ENCODE assay signal across 8 cellular contexts in genomic region chrX:24676403-24677024, GRCh38. TPM values are rescaled to one million over a fixed set of nuclear protein-coding genes. Genes with fewer than 3 reads are reported as not detected.
A peak's percentile ranks its signal among the peaks of the same experiment; 100 is the strongest.
DNase-seq lines count a peak whose midpoint lies in the region; ATAC-seq and TF ChIP-seq lines count a peak whose summit lies in the region.

No MANE protein-coding gene starts in this region.

- no peaks in the 10 kb centered on the region for H3K9me3 Mint-ChIP-seq in type B pancreatic cell

- H3K4me3 ChIP-seq in heart right ventricle = no peak overlapping the region
- H3K4me3 ChIP-seq in PC-3 (ENCODE audit: low read length) = no peak overlapping the region
- H3K4me3 ChIP-seq in fibroblast of villous mesenchyme (ENCODE audit: low read depth, low read length) = no peak overlapping the region

- no peak for ATAC-seq in heart right ventricle
- ATAC-seq in Right ventricle myocardium inferior = no peak
- ATAC-seq in PC-3 = no peak
- no peak for ATAC-seq in GM18519 (IDR thresholded peaks at IDR 0.05; ENCODE audit: low FRiP score, unreplicated experiment)
- no peak for ATAC-seq in HG03439 (IDR thresholded peaks at IDR 0.05; ENCODE audit: unreplicated experiment)

- no peak overlapping the region for H3K27ac Mint-ChIP-seq in type B pancreatic cell

- DNase-seq in heart right ventricle = no peak
- no peak for DNase-seq in Right ventricle myocardium inferior (ENCODE audit: missing footprints)
- DNase-seq in PC-3 = peak; percentile 30
- DNase-seq in fibroblast of villous mesenchyme (ENCODE audit: low read depth) = no peak
- no peak for DNase-seq in type B pancreatic cell (ENCODE audit: extremely low spot score, unreplicated experiment)
- no peak for DNase-seq in cerebellum (ENCODE audit: low spot score)

- H3K9me3 ChIP-seq in heart right ventricle (no peaks in the 10 kb centered on the region), PC-3 (ENCODE audit: low read length) (no peaks in the 10 kb centered on the region)

- no peak overlapping the region for H3K4me2 ChIP-seq in PC-3 (ENCODE audit: low read length)

- H3K4me1 ChIP-seq in heart right ventricle = no peaks in the 10 kb centered on the region
- H3K4me1 ChIP-seq in PC-3 (ENCODE audit: insufficient read depth, low read length) = no peaks in the 10 kb centered on the region

- BruUV-seq in PC-3 (replicated peaks; lab: Mats Ljungman, UMichigan) = no TSS peak

- POLR2A ChIA-PET in PC-3 (lab: Charles Lee; ENCODE audit: unreplicated experiment) = no interaction called here

- H3K36me3 ChIP-seq in heart right ventricle (no peaks in the 10 kb centered on the region), PC-3 (ENCODE audit: low read depth, low read length) (no peaks in the 10 kb centered on the region)

- TF ChIP-seq CTCF in heart right ventricle (IDR thresholded peaks at IDR 0.05) (peak in 8 of 9 donors; percentile 25 to 62 (median 52)), PC-3 (conservative IDR thresholded peaks at IDR 0.05; ENCODE audit: low read depth, low read length) (peak; percentile 41; the same call in 1 of the 2 replicates), fibroblast of villous mesenchyme (IDR thresholded peaks at IDR 0.05; ENCODE audit: insufficient read depth, low read depth, low read length) (peak; percentile 56), type B pancreatic cell (conservative IDR thresholded peaks at IDR 0.05) (peak; percentile 85)

- H4K20me1 ChIP-seq in PC-3 (ENCODE audit: low read length) = no peaks in the 10 kb centered on the region

- H3K9ac ChIP-seq in PC-3 (ENCODE audit: low read length) = no peak overlapping the region

- CTCF ChIA-PET in PC-3 (lab: Charles Lee) = interaction anchor here (0.5 to 0.7 kb wide), 4 partner anchors 14 to 162 kb away, joined by 3 to 7 read pairs (median 4); no protein-coding TSS in a partner anchor

- H3K4me3 Mint-ChIP-seq in type B pancreatic cell = no peak overlapping the region

- intact Hi-C loops in heart right ventricle (cut with DNase I) = no loop called here
- intact Hi-C loops in Right ventricle myocardium inferior (cut with DNase I) = no loop called here
- intact Hi-C loops in PC-3 (cut with micrococcal nuclease) = no loop called here

- no peaks in the 10 kb centered on the region for H3F3A ChIP-seq in PC-3 (ENCODE audit: low read length, unreplicated experiment)

- H3K4me1 Mint-ChIP-seq in type B pancreatic cell (ENCODE audit: unreplicated experiment) = peaks cover 13% of the 10 kb centered on the region

- H3K27me3 Mint-ChIP-seq in type B pancreatic cell = no peaks in the 10 kb centered on the region

- no peaks in the 10 kb centered on the region for H3K9me2 ChIP-seq in PC-3 (replicated peaks; ENCODE audit: low read length)

- H2AFZ ChIP-seq in PC-3 (ENCODE audit: low read length) = no peak overlapping the region

- WGBS in heart right ventricle, 2 donors = 37 to 39% methylated on average over 5 of the region's 5 CpGs

- no peaks in the 10 kb centered on the region for H3K79me2 ChIP-seq in PC-3 (ENCODE audit: low read length)

- H3K27me3 ChIP-seq in heart right ventricle = peaks cover 0 to 25% (median 0%) of the 10 kb centered on the region in 7 donors
- H3K27me3 ChIP-seq in PC-3 (ENCODE audit: low read length) = peaks cover 13% of the 10 kb centered on the region

- no peak overlapping the region for H3K27ac ChIP-seq in heart right ventricle
- no peak overlapping the region for H3K27ac ChIP-seq in PC-3 (ENCODE audit: low read length)

- no peaks in the 10 kb centered on the region for H3K36me3 Mint-ChIP-seq in type B pancreatic cell

RNA-seq across cellular contexts. Expression of gene POLA1, which starts 17.2 kb away (rescaled TPM):
- total RNA-seq in heart right ventricle = 1 to 10 TPM; 5.2 to 8.5 (median 6.8) TPM
- polyA plus RNA-seq in heart right ventricle = 1 to 10 TPM; 2.6 to 3.2 TPM
- 6.0 TPM for total RNA-seq in Right ventricle myocardium inferior
- total RNA-seq in PC-3 (2014; rRNA removed) = 19.6 and 23.2 TPM in 2 replicates
- total RNA-seq in fibroblast of villous mesenchyme = 11.9 and 13.8 TPM in 2 replicates
- total RNA-seq in type B pancreatic cell (ENCODE audit: low replicate concordance) = 22.8 and 44.4 TPM in 2 replicates
- total RNA-seq in cerebellum = 27.5 TPM

RNA-seq across cellular contexts. Expression of gene PCYT1B, which starts 29.4 kb away (rescaled TPM):
- total RNA-seq in heart right ventricle (under 1 TPM in 5 of 10 donors, not detected in 5; 0.13 to 0.34 (median 0.21) TPM), Right ventricle myocardium inferior (not detected), PC-3 (2014; rRNA removed) (not detected in 2 replicates), fibroblast of villous mesenchyme (0.64 and 0.86 TPM in 2 replicates), type B pancreatic cell (ENCODE audit: low replicate concordance) (5.7 and 21.3 TPM in 2 replicates), cerebellum (21.2 TPM)
- under 1 TPM; 0.07 to 0.09 TPM for polyA plus RNA-seq in heart right ventricle
